Comparison of ENCODE assay signal across 1 cellular context in the genomic region with DNA sequence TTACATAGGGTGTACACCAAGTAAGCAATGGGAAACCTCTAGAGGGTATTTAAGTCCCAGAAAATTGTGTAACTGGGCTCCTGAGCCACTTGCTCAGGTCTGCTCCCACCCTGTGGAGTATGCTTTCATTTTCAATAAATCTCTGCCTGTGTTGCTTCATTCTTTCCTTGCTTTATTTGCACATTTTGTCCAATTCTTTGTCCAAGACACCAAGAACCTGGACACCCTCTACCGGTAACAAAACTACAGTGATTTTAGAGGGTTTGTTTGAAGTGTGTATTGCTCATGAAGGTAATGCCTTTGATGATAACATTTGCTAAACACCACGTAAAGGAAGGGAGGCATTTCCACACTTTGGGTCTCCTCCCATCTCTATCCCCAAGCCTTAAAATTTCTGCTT.
TF ChIP-seq lines count a peak whose summit lies in the region.

No MANE protein-coding gene starts in this region.

TF ChIP-seq in GM23338, 12 proteins besides CTCF, POLR2A, EP300 and RAD21 (continued from another document):
- TF ChIP-seq, protein P1, sequence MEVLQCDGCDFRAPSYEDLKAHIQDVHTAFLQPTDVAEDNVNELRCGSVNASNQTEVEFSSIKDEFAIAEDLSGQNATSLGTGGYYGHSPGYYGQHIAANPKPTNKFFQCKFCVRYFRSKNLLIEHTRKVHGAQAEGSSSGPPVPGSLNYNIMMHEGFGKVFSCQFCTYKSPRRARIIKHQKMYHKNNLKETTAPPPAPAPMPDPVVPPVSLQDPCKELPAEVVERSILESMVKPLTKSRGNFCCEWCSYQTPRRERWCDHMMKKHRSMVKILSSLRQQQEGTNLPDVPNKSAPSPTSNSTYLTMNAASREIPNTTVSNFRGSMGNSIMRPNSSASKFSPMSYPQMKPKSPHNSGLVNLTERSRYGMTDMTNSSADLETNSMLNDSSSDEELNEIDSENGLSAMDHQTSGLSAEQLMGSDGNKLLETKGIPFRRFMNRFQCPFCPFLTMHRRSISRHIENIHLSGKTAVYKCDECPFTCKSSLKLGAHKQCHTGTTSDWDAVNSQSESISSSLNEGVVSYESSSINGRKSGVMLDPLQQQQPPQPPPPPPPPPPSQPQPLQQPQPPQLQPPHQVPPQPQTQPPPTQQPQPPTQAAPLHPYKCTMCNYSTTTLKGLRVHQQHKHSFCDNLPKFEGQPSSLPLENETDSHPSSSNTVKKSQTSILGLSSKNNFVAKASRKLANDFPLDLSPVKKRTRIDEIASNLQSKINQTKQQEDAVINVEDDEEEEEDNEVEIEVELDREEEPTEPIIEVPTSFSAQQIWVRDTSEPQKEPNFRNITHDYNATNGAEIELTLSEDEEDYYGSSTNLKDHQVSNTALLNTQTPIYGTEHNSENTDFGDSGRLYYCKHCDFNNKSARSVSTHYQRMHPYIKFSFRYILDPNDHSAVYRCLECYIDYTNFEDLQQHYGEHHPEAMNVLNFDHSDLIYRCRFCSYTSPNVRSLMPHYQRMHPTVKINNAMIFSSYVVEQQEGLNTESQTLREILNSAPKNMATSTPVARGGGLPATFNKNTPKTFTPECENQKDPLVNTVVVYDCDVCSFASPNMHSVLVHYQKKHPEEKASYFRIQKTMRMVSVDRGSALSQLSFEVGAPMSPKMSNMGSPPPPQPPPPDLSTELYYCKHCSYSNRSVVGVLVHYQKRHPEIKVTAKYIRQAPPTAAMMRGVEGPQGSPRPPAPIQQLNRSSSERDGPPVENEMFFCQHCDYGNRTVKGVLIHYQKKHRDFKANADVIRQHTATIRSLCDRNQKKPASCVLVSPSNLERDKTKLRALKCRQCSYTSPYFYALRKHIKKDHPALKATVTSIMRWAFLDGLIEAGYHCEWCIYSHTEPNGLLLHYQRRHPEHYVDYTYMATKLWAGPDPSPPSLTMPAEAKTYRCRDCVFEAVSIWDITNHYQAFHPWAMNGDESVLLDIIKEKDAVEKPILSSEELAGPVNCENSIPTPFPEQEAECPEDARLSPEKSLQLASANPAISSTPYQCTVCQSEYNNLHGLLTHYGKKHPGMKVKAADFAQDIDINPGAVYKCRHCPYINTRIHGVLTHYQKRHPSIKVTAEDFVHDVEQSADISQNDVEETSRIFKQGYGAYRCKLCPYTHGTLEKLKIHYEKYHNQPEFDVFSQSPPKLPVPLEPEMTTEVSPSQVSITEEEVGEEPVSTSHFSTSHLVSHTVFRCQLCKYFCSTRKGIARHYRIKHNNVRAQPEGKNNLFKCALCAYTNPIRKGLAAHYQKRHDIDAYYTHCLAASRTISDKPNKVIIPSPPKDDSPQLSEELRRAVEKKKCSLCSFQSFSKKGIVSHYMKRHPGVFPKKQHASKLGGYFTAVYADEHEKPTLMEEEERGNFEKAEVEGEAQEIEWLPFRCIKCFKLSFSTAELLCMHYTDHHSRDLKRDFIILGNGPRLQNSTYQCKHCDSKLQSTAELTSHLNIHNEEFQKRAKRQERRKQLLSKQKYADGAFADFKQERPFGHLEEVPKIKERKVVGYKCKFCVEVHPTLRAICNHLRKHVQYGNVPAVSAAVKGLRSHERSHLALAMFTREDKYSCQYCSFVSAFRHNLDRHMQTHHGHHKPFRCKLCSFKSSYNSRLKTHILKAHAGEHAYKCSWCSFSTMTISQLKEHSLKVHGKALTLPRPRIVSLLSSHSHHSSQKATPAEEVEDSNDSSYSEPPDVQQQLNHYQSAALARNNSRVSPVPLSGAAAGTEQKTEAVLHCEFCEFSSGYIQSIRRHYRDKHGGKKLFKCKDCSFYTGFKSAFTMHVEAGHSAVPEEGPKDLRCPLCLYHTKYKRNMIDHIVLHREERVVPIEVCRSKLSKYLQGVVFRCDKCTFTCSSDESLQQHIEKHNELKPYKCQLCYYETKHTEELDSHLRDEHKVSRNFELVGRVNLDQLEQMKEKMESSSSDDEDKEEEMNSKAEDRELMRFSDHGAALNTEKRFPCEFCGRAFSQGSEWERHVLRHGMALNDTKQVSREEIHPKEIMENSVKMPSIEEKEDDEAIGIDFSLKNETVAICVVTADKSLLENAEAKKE (CRISPR knock-in tag; IDR thresholded peaks at IDR 0.05), result no peak
- TF ChIP-seq ZNF331 (CRISPR knock-in tag; IDR thresholded peaks at IDR 0.05; ENCODE audit: low read depth) (no peak), JUNB (IDR thresholded peaks at IDR 0.05; ENCODE audit: unreplicated experiment) (no peak), EZH2 (IDR thresholded peaks at IDR 0.05; ENCODE audit: low read depth, unreplicated experiment) (no peak), CREB1 (CRISPR knock-in tag; IDR thresholded peaks at IDR 0.05; ENCODE audit: low read depth) (no peak)
